21 cellular contexts compared by ENCODE assay signal in genomic region chr2:195392446-195393336, GRCh38.
A peak's percentile ranks its signal among the peaks of the same experiment; 100 is the strongest.
DNase-seq lines count a peak whose midpoint lies in the region; ATAC-seq lines count a peak whose summit lies in the region.
"Had no signal": no experiment of that assay in that cellular context is flagged by ENCODE, and none has a peak within 500 bp of the region (broad histone marks: within the 10 kb centered on the region; RNA-seq: fewer than 3 reads in every experiment).

No MANE protein-coding gene starts in this region.

- no peak for DNase-seq in activated CD4-positive, alpha-beta T cell treated with anti-CD3 and anti-CD28 coated beads, Interleukin-2, amount 50 U/mL, for 1 hour
- no peak for DNase-seq in stimulated activated CD4-positive, alpha-beta T cell treated with anti-CD3 and anti-CD28 coated beads, Interleukin-15, amount 100 ng/mL, for 24 hours
- DNase-seq in GDM1 (lab: John Stamatoyannopoulos, UW) (no peak), MV-4-11 (lab: John Stamatoyannopoulos, UW) (no peak)
- DNase-seq: activated CD4-positive, alpha-beta T cell treated with anti-CD3 and anti-CD28 coated beads, Interleukin-2, amount 10 ng/mL, durations not matched to agents 24 days and 14 days; activated naive CD8-positive, alpha-beta T cell treated with anti-CD3 and anti-CD28 coated beads, Interleukin-2, amount 10 ng/mL, durations not matched to agents 7 days and 5 days; DND-41; effector CD8-positive, alpha-beta T cell; foreskin melanocyte; hypothalamus; KBM-7; NCI-H187; nucleus accumbens; PC-3; SHP77 treated with DMSO at 0.1 percent for 48 hours; stimulated activated CD4-positive, alpha-beta T cell treated with anti-CD3 and anti-CD28 coated beads, Interleukin-4, amount 100 ng/mL, for 1 hour had no signal

- ATAC-seq in GM18498 (IDR thresholded peaks at IDR 0.05; ENCODE audit: unreplicated experiment) (peak; percentile 51), GM19395 (IDR thresholded peaks at IDR 0.05; ENCODE audit: unreplicated experiment) (peak; percentile 59), HG02678 (IDR thresholded peaks at IDR 0.05; ENCODE audit: unreplicated experiment) (peak; percentile 63), HG03159 (IDR thresholded peaks at IDR 0.05; ENCODE audit: unreplicated experiment) (peak; percentile 69)
- ATAC-seq: activated T-helper 17 cell treated with anti-CD3 and anti-CD28 coated beads, Interleukin-2, amount 50 U/mL, for 72 hours; PC-3 had no signal
